In the genomic region with DNA sequence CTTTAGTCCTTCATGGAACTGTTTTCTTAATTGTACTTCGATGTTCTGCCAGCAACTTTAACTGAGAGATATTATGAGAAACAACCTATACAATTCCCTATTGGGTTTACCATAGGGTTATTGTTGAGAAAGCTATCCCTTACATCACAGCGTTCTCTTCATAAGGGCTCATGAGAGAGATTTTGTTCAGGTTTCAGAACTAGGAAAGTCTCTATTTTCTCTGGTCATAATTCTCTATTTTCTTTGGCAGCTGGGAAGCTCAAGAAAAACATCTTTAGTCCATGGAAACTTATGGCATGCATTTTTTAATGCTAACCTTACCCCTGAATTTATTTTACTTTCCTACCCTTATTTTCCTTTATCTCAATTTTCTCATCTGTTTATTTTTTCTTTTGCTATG, we compare ENCODE assay signal across 27 cellular contexts. TPM values are rescaled to one million over a fixed set of nuclear protein-coding genes. Genes with fewer than 3 reads are reported as not detected.
"Had no signal": no experiment of that assay in that cellular context is flagged by ENCODE, and none has a peak within 500 bp of the region (broad histone marks: within the 10 kb centered on the region; RNA-seq: fewer than 3 reads in every experiment).

No MANE protein-coding gene starts in this region.

- ATAC-seq: foreskin keratinocyte; gastroesophageal sphincter; heart left ventricle; left lobe of liver; natural killer cell; sciatic nerve; stimulated activated effector memory CD8-positive, alpha-beta T cell treated with anti-CD3 and anti-CD28 coated beads, Interleukin-12 subunit alpha, Interleukin-12 subunit beta, amount 100 ng/mL, for 72 hours had no signal

- H3K4me3 ChIP-seq: dorsolateral prefrontal cortex, gastroesophageal sphincter, heart left ventricle, hepatocyte, lung, prostate gland, right atrium auricular region, smooth muscle cell, stomach, testis, tibial artery had no signal

- H3K9me3 Mint-ChIP-seq: memory B cell; stimulated activated effector memory CD8-positive, alpha-beta T cell treated with anti-CD3 and anti-CD28 coated beads, Interleukin-12 subunit alpha, Interleukin-12 subunit beta, amount 100 ng/mL, for 72 hours; type B pancreatic cell had no signal

- DNase-seq: cortex of kidney; dorsolateral prefrontal cortex; effector CD4-positive, alpha-beta T cell; foreskin keratinocyte; heart left ventricle; kidney; natural killer cell; stimulated activated CD4-positive, alpha-beta T cell treated with anti-CD3 and anti-CD28 coated beads, Interleukin-2, amount 100 ng/mL, for 24 hours; stimulated activated CD4-positive, alpha-beta T cell treated with anti-CD3 and anti-CD28 coated beads, Interleukin-4, amount 100 ng/mL, for 24 hours; stimulated activated naive CD4-positive, alpha-beta T cell treated with Interleukin-2 at 50 U/mL for 16 hours; stomach; substantia nigra; testis; tibial artery had no signal

- H3K4me1 ChIP-seq: foreskin keratinocyte, gastroesophageal sphincter, heart left ventricle, prostate gland, right atrium auricular region, stomach, testis, tibial artery had no signal

- FAIRE-seq: kidney had no signal

- H3K9me3 ChIP-seq: gastroesophageal sphincter, heart left ventricle, neutrophil, prostate gland, right atrium auricular region, testis, tibial artery had no signal

- H3K36me3 ChIP-seq: gastroesophageal sphincter, heart left ventricle, neutrophil, prostate gland, right atrium auricular region, stomach, tibial artery had no signal

- H3K4me1 Mint-ChIP-seq: memory B cell; natural killer cell; stimulated activated effector memory CD8-positive, alpha-beta T cell treated with anti-CD3 and anti-CD28 coated beads, Interleukin-12 subunit alpha, Interleukin-12 subunit beta, amount 100 ng/mL, for 72 hours had no signal

- H3K27ac ChIP-seq: dorsolateral prefrontal cortex, foreskin keratinocyte, gastroesophageal sphincter, heart left ventricle, hepatocyte, neutrophil, prostate gland, right atrium auricular region, stomach, testis, tibial artery had no signal

- H3K27me3 Mint-ChIP-seq: type B pancreatic cell had no signal

- H3K4me3 Mint-ChIP-seq: memory B cell; natural killer cell; stimulated activated effector memory CD8-positive, alpha-beta T cell treated with anti-CD3 and anti-CD28 coated beads, Interleukin-12 subunit alpha, Interleukin-12 subunit beta, amount 100 ng/mL, for 72 hours; type B pancreatic cell had no signal

- H3K27ac Mint-ChIP-seq: memory B cell; natural killer cell; stimulated activated effector memory CD8-positive, alpha-beta T cell treated with anti-CD3 and anti-CD28 coated beads, Interleukin-12 subunit alpha, Interleukin-12 subunit beta, amount 100 ng/mL, for 72 hours; type B pancreatic cell had no signal

- H3K36me3 Mint-ChIP-seq: memory B cell; natural killer cell; stimulated activated effector memory CD8-positive, alpha-beta T cell treated with anti-CD3 and anti-CD28 coated beads, Interleukin-12 subunit alpha, Interleukin-12 subunit beta, amount 100 ng/mL, for 72 hours; type B pancreatic cell had no signal

- H3K27me3 ChIP-seq: dorsolateral prefrontal cortex, gastroesophageal sphincter, heart left ventricle, hepatocyte, right atrium auricular region, testis, tibial artery had no signal

RNA-seq across cellular contexts. Expression of a gene that starts 38.2 kb away (rescaled TPM):
- total RNA-seq: mononuclear cell, natural killer cell had no signal
